ENCODE assay signal across 1 cellular context in the genomic region with DNA sequence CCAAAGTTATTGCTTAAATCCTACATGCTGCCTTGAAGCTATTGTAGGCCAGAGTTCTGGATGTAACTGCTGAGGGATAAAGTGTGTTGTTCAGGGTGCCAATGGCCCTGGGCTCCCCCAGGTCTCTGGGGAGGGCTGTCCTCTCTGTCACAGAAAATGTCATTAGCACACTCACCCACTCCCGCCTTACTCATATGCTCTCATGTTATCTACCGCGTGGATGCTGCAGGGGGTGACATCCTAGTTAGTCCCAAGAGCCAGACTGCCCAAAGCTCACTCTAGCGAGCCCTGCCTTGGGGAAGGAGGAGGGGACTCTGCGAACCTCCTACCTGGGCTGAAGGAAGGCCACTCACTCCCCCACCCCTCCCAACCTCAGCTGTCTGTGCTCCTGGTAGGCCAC.
TF ChIP-seq lines count a peak whose summit lies in the region.

No MANE protein-coding gene starts in this region.

TF ChIP-seq in GM23338, 12 proteins besides CTCF, POLR2A, EP300 and RAD21 (continued from another document):
- TF ChIP-seq, protein P1, sequence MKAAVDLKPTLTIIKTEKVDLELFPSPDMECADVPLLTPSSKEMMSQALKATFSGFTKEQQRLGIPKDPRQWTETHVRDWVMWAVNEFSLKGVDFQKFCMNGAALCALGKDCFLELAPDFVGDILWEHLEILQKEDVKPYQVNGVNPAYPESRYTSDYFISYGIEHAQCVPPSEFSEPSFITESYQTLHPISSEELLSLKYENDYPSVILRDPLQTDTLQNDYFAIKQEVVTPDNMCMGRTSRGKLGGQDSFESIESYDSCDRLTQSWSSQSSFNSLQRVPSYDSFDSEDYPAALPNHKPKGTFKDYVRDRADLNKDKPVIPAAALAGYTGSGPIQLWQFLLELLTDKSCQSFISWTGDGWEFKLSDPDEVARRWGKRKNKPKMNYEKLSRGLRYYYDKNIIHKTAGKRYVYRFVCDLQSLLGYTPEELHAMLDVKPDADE (IDR thresholded peaks at IDR 0.05) = no peak
- no peak for TF ChIP-seq NANOG (IDR thresholded peaks at IDR 0.05; ENCODE audit: borderline replicate concordance)
